8 cellular contexts compared by ENCODE assay signal in the genomic region with DNA sequence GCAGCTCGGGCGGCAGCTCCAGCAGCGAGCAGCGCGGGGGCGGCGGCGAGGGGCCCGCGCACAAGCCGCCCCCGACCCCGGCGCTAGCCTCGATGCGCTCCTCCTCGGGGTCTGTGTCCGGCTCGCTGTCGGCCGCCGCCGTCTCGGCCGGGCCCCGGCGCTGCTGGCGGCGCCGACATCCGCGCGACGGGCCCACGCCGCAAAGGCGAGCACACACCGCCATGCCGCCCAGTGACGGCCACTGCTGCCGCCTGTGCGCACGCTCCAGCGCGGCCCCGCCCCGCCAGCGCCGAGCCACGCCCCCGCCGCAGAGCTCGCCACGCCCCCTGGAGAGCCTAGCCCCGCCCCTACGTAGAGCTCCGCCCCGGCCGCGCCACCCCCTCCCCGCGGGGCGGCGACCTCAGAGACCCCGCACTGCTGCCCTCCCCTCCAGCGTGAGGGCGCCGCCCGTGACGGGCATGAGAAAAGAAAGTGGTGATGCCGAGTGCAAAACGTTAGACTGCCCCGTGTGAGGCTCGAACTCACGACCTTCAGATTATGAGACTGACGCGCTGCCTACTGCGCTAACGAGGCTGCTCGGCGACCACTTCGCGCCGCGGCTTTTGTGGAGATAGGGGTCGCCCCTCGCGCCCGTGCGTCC. TPM values are rescaled to one million over a fixed set of nuclear protein-coding genes. Genes with fewer than 3 reads are reported as not detected.
DNase-seq lines count a peak whose midpoint lies in the region; ATAC-seq, FAIRE-seq and TF ChIP-seq lines count a peak whose summit lies in the region.

A gene with protein sequence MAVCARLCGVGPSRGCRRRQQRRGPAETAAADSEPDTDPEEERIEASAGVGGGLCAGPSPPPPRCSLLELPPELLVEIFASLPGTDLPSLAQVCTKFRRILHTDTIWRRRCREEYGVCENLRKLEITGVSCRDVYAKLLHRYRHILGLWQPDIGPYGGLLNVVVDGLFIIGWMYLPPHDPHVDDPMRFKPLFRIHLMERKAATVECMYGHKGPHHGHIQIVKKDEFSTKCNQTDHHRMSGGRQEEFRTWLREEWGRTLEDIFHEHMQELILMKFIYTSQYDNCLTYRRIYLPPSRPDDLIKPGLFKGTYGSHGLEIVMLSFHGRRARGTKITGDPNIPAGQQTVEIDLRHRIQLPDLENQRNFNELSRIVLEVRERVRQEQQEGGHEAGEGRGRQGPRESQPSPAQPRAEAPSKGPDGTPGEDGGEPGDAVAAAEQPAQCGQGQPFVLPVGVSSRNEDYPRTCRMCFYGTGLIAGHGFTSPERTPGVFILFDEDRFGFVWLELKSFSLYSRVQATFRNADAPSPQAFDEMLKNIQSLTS (minus strand): TSS at position 255 of the 640 bp plus-strand sequence. CDS start 32 bp downstream, at position 223.

- H3K36me3 ChIP-seq in psoas muscle (ENCODE audit: insufficient read depth in 1 of 2, low read depth in 1 of 2): no peaks in the 10 kb centered on the region

- DNase-seq in GM10266 (ENCODE audit: extremely low spot score) (peak; percentile 93), NCI-H1092 treated with DMSO at 0.1 percent for 48 hours (lab: John Stamatoyannopoulos, UW) (peak; percentile 94), amniotic stem cell (lab: John Stamatoyannopoulos, UW) (peak; percentile 81), left ventricle myocardium superior (peak; percentile 93), psoas muscle (peak; percentile 85 to 92), urothelium cell line (ENCODE audit: low spot score) (peak; percentile 89)

- H3K27me3 ChIP-seq in psoas muscle (ENCODE audit: insufficient read depth in 3 of 3, low read length in 2 of 3): no peaks in the 10 kb centered on the region

- H3K9me3 Mint-ChIP-seq in T-helper 1 cell treated with Interleukin-12 subunit alpha and Interleukin-12 subunit beta and Interleukin-4 antibody, amounts not matched to agents 30 μg/mL and 1 μg/mL, for 36 hours: no peaks in the 10 kb centered on the region

- H3K27me3 Mint-ChIP-seq in T-helper 1 cell treated with Interleukin-12 subunit alpha and Interleukin-12 subunit beta and Interleukin-4 antibody, amounts not matched to agents 30 μg/mL and 1 μg/mL, for 36 hours (ENCODE audit: low read depth): no peaks in the 10 kb centered on the region

- H3K27ac Mint-ChIP-seq in T-helper 1 cell treated with Interleukin-12 subunit alpha and Interleukin-12 subunit beta and Interleukin-4 antibody, amounts not matched to agents 30 μg/mL and 1 μg/mL, for 36 hours: peak within 1 kb of the TSS; percentile 97

- intact Hi-C loops in left ventricle myocardium superior (cut with micrococcal nuclease): no loop called here
- intact Hi-C loops in psoas muscle (cut with DNase I): loop anchor here (2.0 kb wide), 2 partner anchors 59 to 67 kb away; partner anchors contain the start of gene C16orf95 (in 1 of the 2)

- H3K36me3 Mint-ChIP-seq in T-helper 1 cell treated with Interleukin-12 subunit alpha and Interleukin-12 subunit beta and Interleukin-4 antibody, amounts not matched to agents 30 μg/mL and 1 μg/mL, for 36 hours (ENCODE audit: low read depth): peaks cover 7% of the 10 kb centered on the region

- H3K9me3 ChIP-seq in psoas muscle: no peaks in the 10 kb centered on the region

- peak; percentile 48 for ATAC-seq in HG02571 (IDR thresholded peaks at IDR 0.05; ENCODE audit: unreplicated experiment)
- ATAC-seq in left ventricle myocardium superior: peak; percentile 84
- ATAC-seq in psoas muscle: peak; percentile 77 to 82 (median 78)

- peaks cover 51% of the 10 kb centered on the region for H3K4me1 Mint-ChIP-seq in T-helper 1 cell treated with Interleukin-12 subunit alpha and Interleukin-12 subunit beta and Interleukin-4 antibody, amounts not matched to agents 30 μg/mL and 1 μg/mL, for 36 hours (ENCODE audit: low read depth)

- no peak for TF ChIP-seq CTCF in GM10266 (IDR thresholded peaks at IDR 0.05; ENCODE audit: control insufficient read depth, insufficient read depth, low read depth, missing control alignments)
- TF ChIP-seq CTCF in psoas muscle (IDR thresholded peaks at IDR 0.05): no peak

- 0% methylated on average over 53 to 90 of the region's 90 CpGs for WGBS in psoas muscle, 3 donors

- H3K4me3 Mint-ChIP-seq in T-helper 1 cell treated with Interleukin-12 subunit alpha and Interleukin-12 subunit beta and Interleukin-4 antibody, amounts not matched to agents 30 μg/mL and 1 μg/mL, for 36 hours: peak within 1 kb of the TSS; percentile 88

- peak within 1 kb of the TSS; percentile 77 for H3K4me3 ChIP-seq in psoas muscle

- peak; percentile 71 for FAIRE-seq in urothelium cell line (lab: Jason Lieb, UNC)

- H3K27ac ChIP-seq in psoas muscle: peak within 1 kb of the TSS; percentile 99

- H3K4me1 ChIP-seq in psoas muscle: peaks cover 49% of the 10 kb centered on the region

RNA-seq across cellular contexts. Expression of the gene that starts here (rescaled TPM):
- 71.7 TPM for total RNA-seq in left ventricle myocardium superior
- 100 to 1,000 TPM in 1 of 4 donors, 10 to 100 TPM in 3; 88.1 to 103 (median 98.5) TPM for total RNA-seq in psoas muscle
- 10 to 100 TPM; 26.3 to 95.3 (median 48.0) TPM for polyA plus RNA-seq in psoas muscle

Comparison
In these comparisons a context has a peak if more than half of its experiments do, and no peak if none do; other contexts are left out.
1. Peak in every context shown above with its lines: DNase-seq, ATAC-seq, H3K4me3 ChIP-seq and H3K27ac ChIP-seq.